Comparison of ENCODE assay signal across 1 cellular context in genomic region chr14:100199240-100199860, GRCh38.
TF ChIP-seq lines count a peak whose summit lies in the region.

No MANE protein-coding gene starts in this region.

TF ChIP-seq in SK-N-SH, 30 proteins besides CTCF, POLR2A, EP300 and RAD21 (continued from another document):
- no peak for TF ChIP-seq MAX (IDR thresholded peaks at IDR 0.05; ENCODE audit: low read depth)
- TF ChIP-seq GATA2 (CRISPR knock-in tag; IDR thresholded peaks at IDR 0.05) = no peak
- no peak for TF ChIP-seq YY1 (IDR thresholded peaks at IDR 0.05; ENCODE audit: low read depth)
- no peak for TF ChIP-seq FOXJ3 (CRISPR knock-in tag; IDR thresholded peaks at IDR 0.05)
TF ChIP-seq in SK-N-SH: peak in this region for 0.
